29 cellular contexts compared by ENCODE assay signal in the genomic region with DNA sequence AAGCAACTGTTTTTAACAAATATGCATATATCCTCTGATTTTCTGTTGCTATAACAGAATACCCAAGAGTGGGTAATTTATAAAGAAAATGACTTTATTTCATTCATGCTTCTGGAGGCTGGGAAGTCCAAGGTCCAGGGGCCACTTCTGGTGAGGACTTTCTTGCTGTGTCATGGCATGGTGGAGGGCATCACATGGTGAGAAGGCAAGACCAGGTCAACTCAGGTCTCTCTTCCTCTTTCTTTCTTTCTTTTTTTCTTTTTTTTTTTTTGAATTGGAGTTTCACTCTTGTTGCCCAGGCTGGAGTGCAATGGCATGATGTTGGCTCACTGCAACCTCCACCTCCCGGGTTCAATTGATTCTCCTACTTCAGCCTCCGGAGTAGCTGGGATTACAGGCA.
"Had no signal": no experiment of that assay in that cellular context is flagged by ENCODE, and none has a peak within 500 bp of the region (broad histone marks: within the 10 kb centered on the region; RNA-seq: fewer than 3 reads in every experiment).

No MANE protein-coding gene starts in this region.

- H3K4me3 Mint-ChIP-seq: activated CD8-positive, alpha-beta T cell treated with anti-CD3 and anti-CD28 coated beads for 36 hours; activated naive CD8-positive, alpha-beta T cell; activated T-cell treated with anti-CD3 and anti-CD28 coated beads, Interleukin-2, amount 50 U/mL, for 4 hours; activated T-helper 17 cell treated with anti-CD3 and anti-CD28 coated beads, Interleukin-2, amount 50 U/mL, for 72 hours; WTC11 had no signal

- H3K27ac ChIP-seq: VCaP had no signal

- H3K4me1 Mint-ChIP-seq: activated T-helper 17 cell treated with anti-CD3 and anti-CD28 coated beads, Interleukin-2, amount 50 U/mL, for 72 hours had no signal

- H3K27ac Mint-ChIP-seq: activated CD8-positive, alpha-beta T cell treated with anti-CD3 and anti-CD28 coated beads for 36 hours; activated naive CD8-positive, alpha-beta T cell; activated T-helper 17 cell treated with anti-CD3 and anti-CD28 coated beads, Interleukin-2, amount 50 U/mL, for 72 hours; WTC11 had no signal

- ATAC-seq: activated CD4-positive, CD25-positive, alpha-beta regulatory T cell treated with anti-CD3 and anti-CD28 coated beads, Interleukin-2, amount 50 U/mL, for 24 hours; activated CD8-positive, alpha-beta T cell treated with anti-CD3 and anti-CD28 coated beads for 36 hours; activated T-cell treated with anti-CD3 and anti-CD28 coated beads, Interleukin-2, amount 50 U/mL, for 4 hours; activated T-helper 17 cell treated with anti-CD3 and anti-CD28 coated beads, Interleukin-2, amount 50 U/mL, for 72 hours; esophagus mucosa; WTC11 had no signal

- H3K36me3 Mint-ChIP-seq: activated naive CD8-positive, alpha-beta T cell had no signal

- H3K9me3 Mint-ChIP-seq: activated CD8-positive, alpha-beta T cell treated with anti-CD3 and anti-CD28 coated beads for 36 hours; activated T-cell treated with anti-CD3 and anti-CD28 coated beads, Interleukin-2, amount 50 U/mL, for 4 hours had no signal

- FAIRE-seq: astrocyte, colon, frontal cortex, TTC549 had no signal

- DNase-seq: activated CD4-positive, alpha-beta T cell treated with anti-CD3 and anti-CD28 coated beads for 48 hours; activated CD4-positive, alpha-beta T cell treated with anti-CD3 and anti-CD28 coated beads, Interleukin-2, amount 50 U/mL, for 1 hour; activated CD4-positive, alpha-beta T cell treated with anti-CD3 and anti-CD28 coated beads, Interleukin-2, amount 50 U/mL, for 48 hours; activated CD8-positive, alpha-beta memory T cell treated with anti-CD3 and anti-CD28 coated beads for 24 hours; activated CD8-positive, alpha-beta T cell treated with anti-CD3 and anti-CD28 coated beads for 36 hours; activated effector memory CD4-positive, alpha-beta T cell treated with Interleukin-2 at 50 U/mL for 16 hours; activated gamma-delta T cell treated with Interleukin-2 at 50 U/mL for 16 hours; activated naive CD4-positive, alpha-beta T cell treated with anti-CD3 and anti-CD28 coated beads, Interleukin-2, amount 50 U/mL, for 16 hours; activated naive CD4-positive, alpha-beta T cell treated with Interleukin-2 at 50 U/mL for 16 hours; activated T-cell treated with anti-CD3 and anti-CD28 coated beads, Interleukin-2, amount 50 U/mL, for 4 hours; amniotic stem cell; anterior cingulate cortex; caudate nucleus; cortex of kidney; dermis blood vessel endothelial cell; effector CD8-positive, alpha-beta T cell; foreskin fibroblast; head of caudate nucleus; T-helper 2 cell had no signal

- H3K27me3 Mint-ChIP-seq: activated naive CD8-positive, alpha-beta T cell had no signal
